ENCODE assay signal across 8 cellular contexts in genomic region chr4:54063224-54063623, GRCh38. TPM values are rescaled to one million over a fixed set of nuclear protein-coding genes. Genes with fewer than 3 reads are reported as not detected.
DNase-seq lines count a peak whose midpoint lies in the region; ATAC-seq and TF ChIP-seq lines count a peak whose summit lies in the region.

No MANE protein-coding gene starts in this region.

- intact Hi-C loops in body of pancreas (cut with DNase I) = no loop called here
- intact Hi-C loops in tibial artery (cut with DNase I; ENCODE audit: low total_unique reads) = no loop called here

- H3K36me3 ChIP-seq in DOHH2 (ENCODE audit: control insufficient read depth, low read length) (peaks cover 34% of the 10 kb centered on the region), Loucy (ENCODE audit: insufficient read depth, low read length) (no peaks in the 10 kb centered on the region), body of pancreas (replicated peaks in 1 of 2; ENCODE audit: insufficient read depth in 1 of 2, low read depth in 2 of 2) (no peaks in the 10 kb centered on the region), lung (ENCODE audit: control insufficient read depth in 2 of 2, insufficient read depth in 2 of 2, low read length in 2 of 2) (no peaks in the 10 kb centered on the region), tibial artery (no peaks in the 10 kb centered on the region)

- H3K4me1 ChIP-seq in DOHH2 (ENCODE audit: control insufficient read depth, low read length) = peaks cover 48% of the 10 kb centered on the region
- H3K4me1 ChIP-seq in Loucy (ENCODE audit: insufficient read depth, low read length, poor library complexity, severe bottlenecking) = peaks cover 65% of the 10 kb centered on the region
- peaks cover 54% of the 10 kb centered on the region for H3K4me1 ChIP-seq in body of pancreas
- peaks cover 6 to 17% of the 10 kb centered on the region in 2 donors for H3K4me1 ChIP-seq in lung (ENCODE audit: control insufficient read depth in 2 of 2, insufficient read depth in 2 of 2, low read length in 2 of 2)
- peaks cover 0 to 74% (median 29%) of the 10 kb centered on the region in 4 donors for H3K4me1 ChIP-seq in tibial artery

- H2AFZ ChIP-seq in Loucy (ENCODE audit: low read length) = 0 out of 2 replicates have a peak overlapping the region, but pooled peaks have one; percentile 95

- WGBS in body of pancreas, 2 donors = 0 to 1% methylated on average over 4 of the region's 4 CpGs
- 0% methylated on average over 4 of the region's 4 CpGs for WGBS in lung, 2 donors

- peak overlapping the region; percentile 79 for H3K4me2 ChIP-seq in DOHH2 (ENCODE audit: low read length)
- H3K4me2 ChIP-seq in Loucy (ENCODE audit: low read depth, low read length, poor library complexity, severe bottlenecking) = peak overlapping the region; percentile 86

- DNase-seq in body of pancreas = no peak
- DNase-seq in lung (ENCODE audit: low spot score) = no peak
- no peak for DNase-seq in tibial artery
- no peak for DNase-seq in NCI-H2107 treated with DMSO at 0.1 percent for 48 hours (lab: John Stamatoyannopoulos, UW; ENCODE audit: unreplicated experiment)
- DNase-seq in HPDE6-E6E7 (ENCODE audit: extremely low spot score) = no peak

- H3K9ac ChIP-seq in Loucy (ENCODE audit: low read depth, low read length, poor library complexity, severe bottlenecking) = peak overlapping the region; percentile 98

- no peaks in the 10 kb centered on the region for H3K9me3 ChIP-seq in DOHH2 (ENCODE audit: control insufficient read depth, insufficient read depth, low read length)
- H3K9me3 ChIP-seq in Loucy (ENCODE audit: insufficient read depth, low read depth, low read length) = no peaks in the 10 kb centered on the region
- H3K9me3 ChIP-seq in body of pancreas = no peaks in the 10 kb centered on the region
- peaks cover 0 to 4% of the 10 kb centered on the region in 2 donors for H3K9me3 ChIP-seq in lung (ENCODE audit: control insufficient read depth in 2 of 2, insufficient read depth in 1 of 2, low read length in 1 of 2)
- no peaks in the 10 kb centered on the region for H3K9me3 ChIP-seq in tibial artery

- ATAC-seq in body of pancreas (no peak), lung (ENCODE audit: insufficient read depth, low FRiP score) (no peak), HG03439 (IDR thresholded peaks at IDR 0.05; ENCODE audit: unreplicated experiment) (no peak)

- H3K9me2 ChIP-seq in DOHH2 (replicated peaks; ENCODE audit: control insufficient read depth, low read length) (no peaks in the 10 kb centered on the region), Loucy (replicated peaks; ENCODE audit: low read depth, low read length) (no peaks in the 10 kb centered on the region)

- TF ChIP-seq POLR2A in body of pancreas (IDR thresholded peaks at IDR 0.05) = no peak

- peaks cover 12% of the 10 kb centered on the region; the same call in 1 of the 2 replicates for H4K20me1 ChIP-seq in DOHH2 (ENCODE audit: control insufficient read depth, insufficient read depth, low read depth, low read length)
- H4K20me1 ChIP-seq in Loucy (ENCODE audit: insufficient read depth, low read length, poor library complexity, severe bottlenecking) = peaks cover 60% of the 10 kb centered on the region

- peaks cover 61% of the 10 kb centered on the region for H3K79me2 ChIP-seq in DOHH2 (ENCODE audit: control insufficient read depth, low read length)
- H3K79me2 ChIP-seq in Loucy (ENCODE audit: insufficient read depth, low read length) = peaks cover 61% of the 10 kb centered on the region

- H3K27ac ChIP-seq in DOHH2 (ENCODE audit: low read depth, low read length) = peak overlapping the region; percentile 74
- H3K27ac ChIP-seq in body of pancreas = peak overlapping the region in 3 of 4 donors; percentile 84 to 89 (median 85)
- H3K27ac ChIP-seq in lung (ENCODE audit: low read depth in 1 of 2, low read length in 1 of 2) = peak overlapping the region; percentile 95
- peak overlapping the region; percentile 93 to 98 for H3K27ac ChIP-seq in tibial artery

- H3F3A ChIP-seq in DOHH2 (ENCODE audit: control insufficient read depth, insufficient read depth) (0 out of 2 replicates have a peak, but pooled peaks cover 2% of the 10 kb centered on the region), Loucy (ENCODE audit: low read depth) (no peaks in the 10 kb centered on the region; the same call in 1 of the 2 replicates)

- H3K4me3 ChIP-seq in DOHH2 (ENCODE audit: low read length) = peak overlapping the region; percentile 84
- H3K4me3 ChIP-seq in Loucy (ENCODE audit: low read length, poor library complexity, severe bottlenecking) = peak overlapping the region; percentile 96
- peak overlapping the region; percentile 51 to 96 for H3K4me3 ChIP-seq in body of pancreas
- peak overlapping the region; percentile 90 for H3K4me3 ChIP-seq in lung
- peak overlapping the region; percentile 90 to 93 for H3K4me3 ChIP-seq in tibial artery

- no peaks in the 10 kb centered on the region for H3K27me3 ChIP-seq in DOHH2 (ENCODE audit: control insufficient read depth, low read length)
- no peaks in the 10 kb centered on the region for H3K27me3 ChIP-seq in Loucy (ENCODE audit: insufficient read depth, low read length, poor library complexity, severe bottlenecking)
- H3K27me3 ChIP-seq in body of pancreas = no peaks in the 10 kb centered on the region
- H3K27me3 ChIP-seq in lung (ENCODE audit: control insufficient read depth, insufficient read depth) = no peaks in the 10 kb centered on the region
- H3K27me3 ChIP-seq in tibial artery = no peaks in the 10 kb centered on the region

- no peak for TF ChIP-seq CTCF in DOHH2 (IDR thresholded peaks at IDR 0.05; ENCODE audit: low read depth, low read length, poor library complexity, severe bottlenecking)
- no peak for TF ChIP-seq CTCF in Loucy (conservative IDR thresholded peaks at IDR 0.05; ENCODE audit: low read length)
- TF ChIP-seq CTCF in body of pancreas (IDR thresholded peaks at IDR 0.05) = no peak
- no peak for TF ChIP-seq CTCF in lung (IDR thresholded peaks at IDR 0.05; ENCODE audit: control extremely low read depth, extremely low read depth)
- no peak for TF ChIP-seq CTCF in tibial artery (IDR thresholded peaks at IDR 0.05)

RNA-seq across cellular contexts. Expression of gene CHIC2, which starts 1.2 kb away (rescaled TPM):
- 10 to 100 TPM in 1 of 2 donors, 1 to 10 TPM in 1; 6.9 to 18.9 TPM for total RNA-seq in body of pancreas
- 10 to 100 TPM; 21.6 to 52.8 TPM for total RNA-seq in lung
- polyA plus RNA-seq in lung = 10 to 100 TPM; 12.6 to 39.5 TPM

RNA-seq across cellular contexts. Expression of gene GSX2, which starts 36.7 kb away (rescaled TPM):
- not detected for total RNA-seq in body of pancreas
- total RNA-seq in lung = not detected
- polyA plus RNA-seq in lung = not detected
